9 cellular contexts compared by ENCODE assay signal in the genomic region with DNA sequence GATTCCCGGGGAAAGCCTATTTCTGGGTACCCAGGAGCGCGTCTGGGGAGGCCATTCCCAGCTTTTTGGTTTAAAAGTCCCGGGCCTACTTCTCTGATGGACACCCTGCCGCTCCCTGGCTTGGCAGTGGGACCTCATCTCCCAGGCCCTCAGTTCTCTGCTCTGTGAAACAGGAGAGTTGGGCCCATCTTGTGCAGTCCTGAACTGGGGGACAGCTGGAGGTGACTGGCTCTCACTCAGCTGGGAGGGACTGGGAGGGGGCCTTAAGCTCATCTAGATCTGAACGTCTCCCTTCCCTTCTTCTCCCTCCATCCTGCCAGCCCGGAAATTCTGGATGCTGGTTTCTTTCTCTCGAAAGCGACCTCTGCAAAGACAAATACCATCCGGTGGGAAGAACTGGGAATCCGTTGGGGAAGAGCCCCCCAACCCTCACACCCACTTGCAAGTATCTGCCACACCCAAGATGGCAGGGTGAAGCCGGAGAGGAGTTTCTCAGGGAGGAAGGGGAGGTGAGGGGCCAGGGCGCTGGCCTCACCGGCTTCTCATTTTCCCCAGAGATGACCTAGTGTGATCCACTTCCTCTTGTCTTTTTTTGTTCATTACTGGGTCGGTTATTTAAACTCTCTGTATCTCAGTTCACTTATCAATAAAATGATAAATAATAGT. TPM values are rescaled to one million over a fixed set of nuclear protein-coding genes. Genes with fewer than 3 reads are reported as not detected.
DNase-seq lines count a peak whose midpoint lies in the region; ATAC-seq, FAIRE-seq and TF ChIP-seq lines count a peak whose summit lies in the region.
"Had no signal": no experiment of that assay in that cellular context is flagged by ENCODE, and none has a peak within 500 bp of the region (broad histone marks: within the 10 kb centered on the region; RNA-seq: fewer than 3 reads in every experiment).

No MANE protein-coding gene starts in this region.

- peaks cover 46% of the 10 kb centered on the region for H3K27me3 ChIP-seq in HUES64 (ENCODE audit: insufficient read depth, low read length)
- no peaks in the 10 kb centered on the region for H3K27me3 ChIP-seq in endothelial cell of umbilical vein (ENCODE audit: control insufficient read depth in 2 of 2, insufficient read depth in 2 of 2, low read length in 2 of 2)

- H4K20me1 ChIP-seq in endothelial cell of umbilical vein (replicated peaks; ENCODE audit: control insufficient read depth, extremely low read depth, insufficient read depth, low read length), result no peaks in the 10 kb centered on the region

- peaks cover 10% of the 10 kb centered on the region for H3K4me1 Mint-ChIP-seq in neural crest cell

- H3K9me1 ChIP-seq in endothelial cell of umbilical vein (replicated peaks; ENCODE audit: control insufficient read depth, extremely low read depth, insufficient read depth, low read length), result no peaks in the 10 kb centered on the region

- H3K9me3 ChIP-seq in HUES64 (ENCODE audit: insufficient read depth, low read depth, low read length), result no peaks in the 10 kb centered on the region
- H3K9me3 ChIP-seq in endothelial cell of umbilical vein (replicated peaks; ENCODE audit: control insufficient read depth, insufficient read depth, low read length), result no peaks in the 10 kb centered on the region

- H3K36me3 Mint-ChIP-seq in neural crest cell (ENCODE audit: low read depth), result no peaks in the 10 kb centered on the region

- TF ChIP-seq POLR2A in endothelial cell of umbilical vein (IDR thresholded peaks at IDR 0.05; ENCODE audit: low read depth, low read length), result no peak

- H3K9ac ChIP-seq in HUES64 (ENCODE audit: low read depth, low read length) (peak overlapping the region; percentile 57; the same call in 1 of the 2 replicates), endothelial cell of umbilical vein (replicated peaks; ENCODE audit: extremely low read depth, insufficient read depth, low read length) (peak overlapping the region; percentile 84)

- H3K27ac Mint-ChIP-seq in neural crest cell (ENCODE audit: unreplicated experiment), result no peak overlapping the region

- BruUV-seq in endothelial cell of umbilical vein (replicated peaks; lab: Mats Ljungman, UMichigan), result no TSS peak

- peaks cover 4% of the 10 kb centered on the region for H3K79me2 ChIP-seq in endothelial cell of umbilical vein (ENCODE audit: control insufficient read depth, insufficient read depth, low read length)

- H3K27ac ChIP-seq in HUES64 (ENCODE audit: low read depth, low read length) (no peak overlapping the region), endothelial cell of umbilical vein (ENCODE audit: insufficient read depth, low read depth, low read length) (no peak overlapping the region)
- H3K27ac ChIP-seq: VCaP had no signal

- TF ChIP-seq CTCF in endothelial cell of umbilical vein (IDR thresholded peaks at IDR 0.05; ENCODE audit: extremely low read depth in 1 of 2, insufficient read depth in 1 of 2, low read depth in 1 of 2, low read length in 2 of 2) (no peak), neural crest cell (conservative IDR thresholded peaks at IDR 0.05) (no peak)

- FAIRE-seq in endothelial cell of umbilical vein (lab: Jason Lieb, UNC), result no peak

- H3K4me3 Mint-ChIP-seq in neural crest cell, result peak overlapping the region; percentile 76

- no peak for ATAC-seq in GM21367 (IDR thresholded peaks at IDR 0.05; ENCODE audit: unreplicated experiment)

- POLR2A ChIA-PET in endothelial cell of umbilical vein (lab: Charles Lee), result no interaction called here

- dilution Hi-C loops in endothelial cell of umbilical vein (cut with MboI; ENCODE audit: extremely low pct_ligation_motif_present, low sequenced_read_pairs), result no loop called here

- peak overlapping the region; percentile 83 for H3K4me2 ChIP-seq in endothelial cell of umbilical vein (ENCODE audit: insufficient read depth, low read length)

- H3K4me3 ChIP-seq in HUES64 (ENCODE audit: low read length), result peak overlapping the region; percentile 62
- peak overlapping the region in 2 of 3 experiments; percentile 67 to 76 for H3K4me3 ChIP-seq in endothelial cell of umbilical vein (replicated peaks in 1 of 3; ENCODE audit: insufficient read depth in 1 of 3, low read depth in 1 of 3, low read length in 3 of 3)

- CTCF ChIA-PET in endothelial cell of umbilical vein (lab: Charles Lee), result interaction anchor here (1.7 kb wide), 1 partner anchor 9 kb away, joined by 5 read pairs; no protein-coding TSS in a partner anchor

- H3K36me3 ChIP-seq in HUES64 (ENCODE audit: insufficient read depth, low read length), result no peaks in the 10 kb centered on the region
- H3K36me3 ChIP-seq in endothelial cell of umbilical vein (ENCODE audit: control insufficient read depth in 2 of 2, extremely low read depth in 1 of 2, insufficient read depth in 2 of 2, low read length in 2 of 2), result no peaks in the 10 kb centered on the region

- no peak overlapping the region for H2AFZ ChIP-seq in endothelial cell of umbilical vein (ENCODE audit: low read depth, low read length)

- 74% methylated on average over 14 of the region's 15 CpGs for WGBS in HUES64

- H3K9me3 Mint-ChIP-seq in neural crest cell, result no peaks in the 10 kb centered on the region

- peaks cover 27% of the 10 kb centered on the region for H3K27me3 Mint-ChIP-seq in neural crest cell (ENCODE audit: low read depth)

- H3K4me1 ChIP-seq in HUES64 (ENCODE audit: insufficient read depth, low read length) (no peaks in the 10 kb centered on the region), endothelial cell of umbilical vein (ENCODE audit: control insufficient read depth, extremely low read depth, insufficient read depth, low read length) (peaks cover 21% of the 10 kb centered on the region)

- intact Hi-C loops in endothelial cell of umbilical vein (cut with micrococcal nuclease), result loop anchor here (1.0 kb wide), 1 partner anchor 166 kb away; no protein-coding TSS in a partner anchor

- DNase-seq in AG20443 (ENCODE audit: low spot score) (peak; percentile 29), endothelial cell of umbilical vein (ENCODE audit: low read depth, low spot score) (no peak), neural crest cell (ENCODE audit: low read depth, low spot score) (no peak), NCI-H146 treated with DMSO at 0.1 percent for 48 hours (lab: John Stamatoyannopoulos, UW; ENCODE audit: unreplicated experiment) (no peak), NK-92 (lab: John Stamatoyannopoulos, UW; ENCODE audit: unreplicated experiment) (no peak), NCI-H2107 (lab: John Stamatoyannopoulos, UW) (no peak)

TF ChIP-seq in endothelial cell of umbilical vein, 7 proteins besides CTCF, POLR2A, EP300 and RAD21:
- no peak for TF ChIP-seq MYC (IDR thresholded peaks at IDR 0.05; ENCODE audit: low read depth, low read length)
- TF ChIP-seq FOS (IDR thresholded peaks at IDR 0.05; ENCODE audit: borderline replicate concordance, insufficient read depth, low read length), result no peak
- TF ChIP-seq GATA2 (IDR thresholded peaks at IDR 0.05; ENCODE audit: insufficient read depth, insufficient read length, low read depth, low read length), result no peak
- no peak for TF ChIP-seq POLR2AphosphoS5 (IDR thresholded peaks at IDR 0.05; ENCODE audit: insufficient read depth, low read depth, low read length)
- no peak for TF ChIP-seq JUN (IDR thresholded peaks at IDR 0.05; ENCODE audit: borderline replicate concordance, insufficient read depth, insufficient read length, low read depth)

RNA-seq across cellular contexts. Expression of a gene that starts 1.4 kb away (rescaled TPM):
- 1.7 TPM for polyA plus RNA-seq in HUES64 (2013, experiment 1 of 2)
- polyA plus RNA-seq in HUES64 (2013, experiment 2 of 2), result 2.3 TPM
- 20.8 and 29.5 TPM in 2 replicates for total RNA-seq in endothelial cell of umbilical vein
- polyA plus RNA-seq in endothelial cell of umbilical vein, result 5.1 and 5.8 TPM in 2 replicates
- polyA plus RNA-seq in endothelial cell of umbilical vein (2011; cell fraction: cytosol; rRNA removed), result 6.3 and 8.4 TPM in 2 replicates
- 8.8 and 10.4 TPM in 2 replicates for polyA plus RNA-seq in endothelial cell of umbilical vein (2011; cell fraction: nucleus; rRNA removed)
- 11.8 and 12.4 TPM in 2 replicates for polyA plus RNA-seq in endothelial cell of umbilical vein (2012)
- 10.6 and 13.4 TPM in 2 replicates for polyA minus RNA-seq in endothelial cell of umbilical vein
- not detected for polyA minus RNA-seq in endothelial cell of umbilical vein (2011; cell fraction: cytosol; rRNA and poly(A)+ RNA removed)
- 15.2 and 18.2 TPM in 2 replicates for polyA minus RNA-seq in endothelial cell of umbilical vein (2011; cell fraction: nucleus; rRNA and poly(A)+ RNA removed)
- 12.1 and 12.7 TPM in 2 replicates for total RNA-seq in neural crest cell
